ENCODE assay signal across 9 cellular contexts in the genomic region with DNA sequence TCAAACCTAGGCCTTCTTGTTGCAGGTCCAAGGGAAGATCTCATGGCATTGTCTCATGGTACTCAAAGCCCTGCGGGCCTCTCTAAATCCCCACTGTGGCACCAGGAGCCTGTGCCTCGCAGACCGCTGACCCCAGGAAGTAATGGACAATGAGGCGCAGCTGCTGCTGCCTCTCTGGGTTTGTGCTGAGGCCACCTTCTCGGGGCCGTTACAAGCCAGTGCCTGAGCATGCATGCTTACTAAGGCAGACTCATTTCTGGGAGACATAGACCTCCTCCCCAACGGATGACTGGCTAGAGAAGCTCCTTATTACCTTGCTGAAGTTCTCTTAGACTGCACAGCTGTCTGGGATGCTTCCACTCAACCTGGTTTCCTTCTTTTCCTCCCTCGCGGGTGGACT. TPM values are rescaled to one million over a fixed set of nuclear protein-coding genes. Genes with fewer than 3 reads are reported as not detected.
DNase-seq lines count a peak whose midpoint lies in the region; ATAC-seq, FAIRE-seq and TF ChIP-seq lines count a peak whose summit lies in the region.
"Had no signal": no experiment of that assay in that cellular context is flagged by ENCODE, and none has a peak within 500 bp of the region (broad histone marks: within the 10 kb centered on the region; RNA-seq: fewer than 3 reads in every experiment).

No MANE protein-coding gene starts in this region.

- H3K4me3 ChIP-seq in BJ (ENCODE audit: low read depth, low read length) (peak overlapping the region; percentile 46; the same call in 1 of the 2 replicates), foreskin fibroblast (ENCODE audit: low read depth in 1 of 2, low read length in 2 of 2) (peak overlapping the region; percentile 62 to 68)

- no peak for FAIRE-seq in H54 (lab: Jason Lieb, UNC)

- H3K9me3 Mint-ChIP-seq in T-cell (no peaks in the 10 kb centered on the region), progenitor cell of endocrine pancreas (ENCODE audit: low read depth) (no peaks in the 10 kb centered on the region)

- H3K27me3 Mint-ChIP-seq in T-cell: no peaks in the 10 kb centered on the region
- no peaks in the 10 kb centered on the region for H3K27me3 Mint-ChIP-seq in progenitor cell of endocrine pancreas

- CTCF ChIA-PET in BJ (lab: Yijun Ruan, JAX) (interaction anchor here (1.5 to 2.4 kb wide), 4 partner anchors 11 to 668 kb away, joined by 4 to 8 read pairs (median 6); a partner anchor contains a TSS), T-cell (lab: Charles Lee) (interaction anchor here (0.5 to 2.7 kb wide), 9 partner anchors 18 to 678 kb away, joined by 3 to 14 read pairs (median 4); no protein-coding TSS in a partner anchor)

- H3K36me3 Mint-ChIP-seq in T-cell (peaks cover 3% of the 10 kb centered on the region), progenitor cell of endocrine pancreas (ENCODE audit: insufficient read depth) (no peaks in the 10 kb centered on the region)

- H3K4me1 Mint-ChIP-seq in T-cell: peaks cover 31 to 35% (median 32%) of the 10 kb centered on the region in 3 donors
- peaks cover 22% of the 10 kb centered on the region for H3K4me1 Mint-ChIP-seq in progenitor cell of endocrine pancreas (ENCODE audit: low read depth)

- H3K27ac Mint-ChIP-seq in T-cell: no peak overlapping the region
- H3K27ac Mint-ChIP-seq in progenitor cell of endocrine pancreas: peak overlapping the region; percentile 25

- DNase-seq in BJ (ENCODE audit: low read depth) (no peak), T-cell (no peak), foreskin fibroblast (peak in 1 of 2 donors; percentile 27), progenitor cell of endocrine pancreas (ENCODE audit: low spot score, unreplicated experiment) (no peak), H54 (ENCODE audit: insufficient read length, low spot score) (no peak), HuH-7 (ENCODE audit: low spot score) (no peak)
- no peak for DNase-seq in activated CD8-positive, alpha-beta memory T cell treated with anti-CD3 and anti-CD28 coated beads, Interleukin-2, amount 50 U/mL, for 4 hours
- DNase-seq: foreskin melanocyte had no signal

- no peak for ATAC-seq in T-cell (replicated peaks in 1 of 4)
- no peak for ATAC-seq in HG02970 (IDR thresholded peaks at IDR 0.05; ENCODE audit: low FRiP score, unreplicated experiment)

- H3K27me3 ChIP-seq in BJ (ENCODE audit: control insufficient read depth, insufficient read depth, low read length): no peaks in the 10 kb centered on the region

- POLR2A ChIA-PET in BJ (lab: Charles Lee): no interaction called here
- POLR2A ChIA-PET in T-cell (lab: Charles Lee): interaction anchor here (0.5 to 1.5 kb wide), 4 partner anchors 20 to 598 kb away, joined by 3 to 4 read pairs (median 3); a partner anchor contains a TSS

- H3K4me3 Mint-ChIP-seq in T-cell (peak overlapping the region; percentile 80 to 90 (median 82)), progenitor cell of endocrine pancreas (ENCODE audit: low read depth) (peak overlapping the region; percentile 84)

- no peak for TF ChIP-seq CTCF in BJ (IDR thresholded peaks at IDR 0.05; ENCODE audit: insufficient read depth, low read depth, low read length)
- TF ChIP-seq CTCF in foreskin fibroblast (IDR thresholded peaks at IDR 0.05; ENCODE audit: low read depth, low read length): no peak
- TF ChIP-seq CTCF in progenitor cell of endocrine pancreas (IDR thresholded peaks at IDR 0.05; ENCODE audit: unreplicated experiment): no peak

- no peaks in the 10 kb centered on the region for H3K36me3 ChIP-seq in BJ (ENCODE audit: control insufficient read depth, insufficient read depth, low read length)

- no peak for TF ChIP-seq POLR2A in H54 (IDR thresholded peaks at IDR 0.05; ENCODE audit: low read depth, low read length)

RNA-seq across cellular contexts. Expression of a gene that starts 1.3 kb away (rescaled TPM):
- polyA plus RNA-seq in BJ (2011; rRNA removed): 41.6 and 67.5 TPM in 2 replicates
- polyA minus RNA-seq in BJ (2011; rRNA and poly(A)+ RNA removed): 6.5 and 8.0 TPM in 2 replicates
- total RNA-seq in T-cell (10 to 100 TPM; 11.4 to 22.6 (median 18.5) TPM), progenitor cell of endocrine pancreas (89.9 and 96.3 TPM in 2 replicates)

RNA-seq across cellular contexts. Expression of a gene that starts 21.8 kb away (rescaled TPM):
- 12.6 and 15.9 TPM in 2 replicates for polyA plus RNA-seq in BJ (2011; rRNA removed)
- 5.6 and 6.4 TPM in 2 replicates for polyA minus RNA-seq in BJ (2011; rRNA and poly(A)+ RNA removed)
- total RNA-seq in T-cell (10 to 100 TPM; 17.8 to 23.5 (median 19.9) TPM), progenitor cell of endocrine pancreas (4.0 and 7.0 TPM in 2 replicates)
